In genomic region chr5:120150770-120151169, GRCh38 we compare ENCODE assay signal across 16 cellular contexts.
DNase-seq lines count a peak whose midpoint lies in the region; ATAC-seq and TF ChIP-seq lines count a peak whose summit lies in the region.
"Had no signal": no experiment of that assay in that cellular context is flagged by ENCODE, and none has a peak within 500 bp of the region (broad histone marks: within the 10 kb centered on the region; RNA-seq: fewer than 3 reads in every experiment).

No MANE protein-coding gene starts in this region.

- no peaks in the 10 kb centered on the region for H3K9me3 ChIP-seq in mesenchymal stem cell (ENCODE audit: control insufficient read depth, low read length)
- H3K9me3 ChIP-seq in spleen: peaks cover 0 to 12% (median 7%) of the 10 kb centered on the region in 8 donors
- no peaks in the 10 kb centered on the region for H3K9me3 ChIP-seq in psoas muscle
- H3K9me3 ChIP-seq: Caco-2 had no signal

- H3K4me2 ChIP-seq in mesenchymal stem cell (ENCODE audit: low read length, poor library complexity, severe bottlenecking): no peak overlapping the region

- intact Hi-C loops in spleen (cut with DNase I; ENCODE audit: low total_unique reads): no loop called here
- intact Hi-C loops in psoas muscle (cut with DNase I): no loop called here

- H3K27ac Mint-ChIP-seq in HFFc6: 0 out of 2 replicates have a peak overlapping the region, but pooled peaks have one; percentile 18
- H3K27ac Mint-ChIP-seq: CD4-positive, alpha-beta T cell had no signal

- H3K4me3 ChIP-seq in mesenchymal stem cell (ENCODE audit: insufficient read depth in 1 of 2, low read depth in 1 of 2, low read length in 2 of 2) (no peak overlapping the region), spleen (no peak overlapping the region), psoas muscle (no peak overlapping the region)
- H3K4me3 ChIP-seq: K562 had no signal

- H3K27me3 Mint-ChIP-seq in HFFc6 (ENCODE audit: insufficient read depth): no peaks in the 10 kb centered on the region
- H3K27me3 Mint-ChIP-seq: CD4-positive, alpha-beta T cell had no signal

- peaks cover 8% of the 10 kb centered on the region for H3K9me3 Mint-ChIP-seq in HFFc6

- TF ChIP-seq CTCF in HFFc6 (IDR thresholded peaks at IDR 0.05): no peak
- no peak for TF ChIP-seq CTCF in spleen (IDR thresholded peaks at IDR 0.05 in 8 of 11, conservative IDR thresholded peaks at IDR 0.05 in 3 of 11)
- TF ChIP-seq CTCF in psoas muscle (IDR thresholded peaks at IDR 0.05): no peak

- H3K36me3 ChIP-seq in mesenchymal stem cell (ENCODE audit: control insufficient read depth in 1 of 2, insufficient read depth in 2 of 2, low read depth in 1 of 2, low read length in 2 of 2) (no peaks in the 10 kb centered on the region), spleen (no peaks in the 10 kb centered on the region), psoas muscle (ENCODE audit: insufficient read depth in 1 of 2, low read depth in 1 of 2) (no peaks in the 10 kb centered on the region)

- WGBS in mesenchymal stem cell: no CpG with 5 or more reads among the region's 2 CpGs
- 72 to 86% (median 83%) methylated on average over 2 of the region's 2 CpGs for WGBS in spleen, 5 donors
- WGBS in psoas muscle, 3 donors: 73 to 75% (median 74%) methylated on average over 2 of the region's 2 CpGs

- no peak overlapping the region for H3K14ac ChIP-seq in mesenchymal stem cell (ENCODE audit: low read length in 2 of 2)

- no peaks in the 10 kb centered on the region for H3K27me3 ChIP-seq in mesenchymal stem cell (ENCODE audit: control insufficient read depth in 1 of 2, insufficient read depth in 1 of 2, low read length in 2 of 2)
- H3K27me3 ChIP-seq in spleen (replicated peaks in 1 of 7): no peaks in the 10 kb centered on the region
- no peaks in the 10 kb centered on the region for H3K27me3 ChIP-seq in psoas muscle (ENCODE audit: insufficient read depth in 3 of 3, low read length in 2 of 3)

- no peak overlapping the region for H2BK5ac ChIP-seq in mesenchymal stem cell (ENCODE audit: low read depth, low read length, poor library complexity, severe bottlenecking)

- TF ChIP-seq POLR2A in spleen (IDR thresholded peaks at IDR 0.05): no peak

- no peak for DNase-seq in HFFc6
- peak; percentile 87 for DNase-seq in SK-N-DZ (ENCODE audit: low spot score)
- DNase-seq in mesenchymal stem cell: no peak
- no peak for DNase-seq in spleen
- DNase-seq in psoas muscle: no peak
- DNase-seq: AML-193; Caco-2; CD4-positive, alpha-beta T cell; DMS153; DMS79; GDM1; GOT3; H7 had no signal

- H4K91ac ChIP-seq in mesenchymal stem cell (ENCODE audit: low read length): no peak overlapping the region

- H2AFZ ChIP-seq in mesenchymal stem cell (ENCODE audit: low read depth, low read length): no peak overlapping the region

- no peak overlapping the region for H2AK5ac ChIP-seq in mesenchymal stem cell (ENCODE audit: low read length, severe bottlenecking)

- peak overlapping the region in 1 of 2 experiments; percentile 40 for H3K4ac ChIP-seq in mesenchymal stem cell (ENCODE audit: low read depth in 1 of 2, low read length in 2 of 2)

- peaks cover 45% of the 10 kb centered on the region for H3K4me1 Mint-ChIP-seq in HFFc6 (ENCODE audit: low read depth)

- no peak overlapping the region for H4K8ac ChIP-seq in mesenchymal stem cell (ENCODE audit: low read length)

- peaks cover 15% of the 10 kb centered on the region for H3K36me3 Mint-ChIP-seq in HFFc6 (ENCODE audit: low read depth)

- no peak overlapping the region for H2BK15ac ChIP-seq in mesenchymal stem cell (ENCODE audit: low read depth, poor library complexity, severe bottlenecking)

- H3K27ac ChIP-seq in mesenchymal stem cell (ENCODE audit: low read length, poor library complexity, severe bottlenecking) (no peak overlapping the region), spleen (no peak overlapping the region), psoas muscle (no peak overlapping the region)
- H3K27ac ChIP-seq: C4-2B had no signal

- H3K23ac ChIP-seq in mesenchymal stem cell (ENCODE audit: low read length in 2 of 2): no peak overlapping the region

- no peak overlapping the region for H3K9ac ChIP-seq in mesenchymal stem cell (ENCODE audit: low read length)

- H2BK12ac ChIP-seq in mesenchymal stem cell (ENCODE audit: low read length in 2 of 2): peak overlapping the region; percentile 29 to 76

- ATAC-seq in psoas muscle (no peak), GM19328 (IDR thresholded peaks at IDR 0.05; ENCODE audit: unreplicated experiment) (no peak)
- ATAC-seq: K562 had no signal

- H3K4me1 ChIP-seq in mesenchymal stem cell (ENCODE audit: control insufficient read depth, insufficient read depth, low read depth, low read length) (no peaks in the 10 kb centered on the region), spleen (no peaks in the 10 kb centered on the region), psoas muscle (no peaks in the 10 kb centered on the region)
- H3K4me1 ChIP-seq: Caco-2 had no signal

- no peak overlapping the region for H3K4me3 Mint-ChIP-seq in HFFc6
- H3K4me3 Mint-ChIP-seq: CD4-positive, alpha-beta T cell had no signal

- H2BK120ac ChIP-seq in mesenchymal stem cell (ENCODE audit: low read depth, low read length): no peak overlapping the region

- H3K18ac ChIP-seq in mesenchymal stem cell (ENCODE audit: low read depth in 1 of 2, low read length in 2 of 2): no peak overlapping the region

- H3K79me1 ChIP-seq in mesenchymal stem cell (replicated peaks; ENCODE audit: low read length, poor library complexity, severe bottlenecking): no peaks in the 10 kb centered on the region
